ENCODE assay signal across 17 cellular contexts in the genomic region with DNA sequence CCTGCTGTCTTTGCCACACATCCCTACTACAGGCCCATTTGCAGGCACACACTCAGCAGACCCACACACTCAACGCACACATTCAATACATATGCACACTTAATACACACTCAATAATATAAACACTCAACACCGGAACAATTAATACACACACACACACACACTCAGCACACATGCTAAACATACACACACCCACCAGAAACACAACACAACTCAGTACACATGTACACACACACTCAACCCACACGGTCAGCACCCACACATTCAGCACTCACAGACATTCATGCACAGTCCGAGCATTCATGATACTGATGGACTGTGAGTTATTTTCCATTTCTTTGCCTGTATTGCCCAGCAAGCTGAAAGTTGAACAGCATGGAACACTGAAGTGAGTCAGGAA. TPM values are rescaled to one million over a fixed set of nuclear protein-coding genes. Genes with fewer than 3 reads are reported as not detected.
DNase-seq lines count a peak whose midpoint lies in the region; ATAC-seq and TF ChIP-seq lines count a peak whose summit lies in the region.
"Had no signal": no experiment of that assay in that cellular context is flagged by ENCODE, and none has a peak within 500 bp of the region (broad histone marks: within the 10 kb centered on the region; RNA-seq: fewer than 3 reads in every experiment).

No MANE protein-coding gene starts in this region.

- no peak overlapping the region for H3K9ac ChIP-seq in IMR-90 (ENCODE audit: low read depth, low read length)

- TF ChIP-seq CTCF in HEK293 (tag by site-specific recombination; IDR thresholded peaks at IDR 0.05) (no peak), IMR-90 (conservative IDR thresholded peaks at IDR 0.05; ENCODE audit: low read depth, low read length) (no peak), OCI-LY7 (conservative IDR thresholded peaks at IDR 0.05; ENCODE audit: low read length) (no peak), osteoblast (IDR thresholded peaks at IDR 0.05; ENCODE audit: extremely low read depth, low read depth, low read length) (no peak)

- H3K36me3 ChIP-seq in HEK293 (ENCODE audit: control insufficient read depth in 2 of 2, insufficient read depth in 1 of 2, low read length in 2 of 2) (no peaks in the 10 kb centered on the region), IMR-90 (ENCODE audit: control insufficient read depth, insufficient read depth, low read length) (no peaks in the 10 kb centered on the region), OCI-LY7 (ENCODE audit: insufficient read depth, low read length) (no peaks in the 10 kb centered on the region), osteoblast (ENCODE audit: insufficient read depth, low read length) (no peaks in the 10 kb centered on the region)

- no peak for TF ChIP-seq RAD21 in IMR-90 (IDR thresholded peaks at IDR 0.05; ENCODE audit: low read length)

- dilution Hi-C loops in IMR-90 (cut with HindIII; ENCODE audit: low sequenced_read_pairs, unreplicated experiment): no loop called here

- no peak overlapping the region for H2AK9ac ChIP-seq in IMR-90 (replicated peaks; ENCODE audit: low read depth, low read length, poor library complexity)

- H3K56ac ChIP-seq in IMR-90 (ENCODE audit: extremely low read depth, insufficient read depth, low read length): no peak overlapping the region

- H4K91ac ChIP-seq in IMR-90 (ENCODE audit: insufficient read depth, low read depth, low read length): no peak overlapping the region

- H3K79me2 ChIP-seq in OCI-LY7 (ENCODE audit: insufficient read depth, low read depth, low read length) (no peaks in the 10 kb centered on the region), osteoblast (ENCODE audit: insufficient read depth, low read length) (no peaks in the 10 kb centered on the region)

- ATAC-seq in IMR-90 (ENCODE audit: low read depth): no peak
- ATAC-seq: A549, GM23338, HCT116 had no signal

- no peak overlapping the region for H3K18ac ChIP-seq in IMR-90 (ENCODE audit: low read depth, low read length)

- H3K4me3 ChIP-seq in HEK293 (ENCODE audit: low read depth, low read length) (no peak overlapping the region), IMR-90 (ENCODE audit: insufficient read depth, low read depth, low read length) (no peak overlapping the region), OCI-LY7 (ENCODE audit: low read depth, low read length, poor library complexity, severe bottlenecking) (no peak overlapping the region), osteoblast (ENCODE audit: insufficient read depth, low read length) (no peak overlapping the region)
- H3K4me3 ChIP-seq: A549, GM23338 had no signal

- in situ Hi-C loops in IMR-90 (cut with MboI; ENCODE audit: low sequenced_read_pairs): no loop called here

- no peak overlapping the region for H2BK120ac ChIP-seq in IMR-90 (ENCODE audit: low read depth, low read length)

- H4K20me1 ChIP-seq in IMR-90 (ENCODE audit: insufficient read depth, low read length) (no peaks in the 10 kb centered on the region), OCI-LY7 (ENCODE audit: insufficient read depth, low read length) (no peaks in the 10 kb centered on the region), osteoblast (ENCODE audit: insufficient read depth, low read length) (no peaks in the 10 kb centered on the region)

- BruUV-seq in IMR-90 (replicated peaks; lab: Mats Ljungman, UMichigan) (no TSS peak), OCI-LY7 (replicated peaks; lab: Mats Ljungman, UMichigan) (no TSS peak)

- peak overlapping the region; percentile 73 for H2AK5ac ChIP-seq in IMR-90 (ENCODE audit: low read depth, low read length)

- peak overlapping the region; percentile 48; the same call in 1 of the 2 replicates for H3K23ac ChIP-seq in IMR-90 (ENCODE audit: low read depth, low read length)

- H3K79me1 ChIP-seq in IMR-90 (ENCODE audit: low read depth in 1 of 2, low read length in 2 of 2): no peaks in the 10 kb centered on the region

- POLR2A ChIA-PET in HEK293 (lab: Yijun Ruan, JAX): no interaction called here
- POLR2A ChIA-PET in IMR-90 (lab: Charles Lee; ENCODE audit: unreplicated experiment): no interaction called here
- POLR2A ChIA-PET in OCI-LY7 (lab: Charles Lee): interaction anchor here (0.7 to 1.4 kb wide), 4 partner anchors 16 to 367 kb away, joined by 3 to 4 read pairs (median 3); no protein-coding TSS in a partner anchor

- H4K5ac ChIP-seq in IMR-90 (ENCODE audit: low read depth, low read length): no peak overlapping the region

- H3K27me3 ChIP-seq in IMR-90 (ENCODE audit: control insufficient read depth, insufficient read depth, low read length) (no peaks in the 10 kb centered on the region), osteoblast (ENCODE audit: insufficient read depth, low read length) (no peaks in the 10 kb centered on the region)

- WGBS in IMR-90 (ENCODE audit: extremely low coverage in 2 of 2, insufficient read length in 1 of 2), 2 experiments: 75% methylated on average over 2 of the region's 4 CpGs; no CpG with 5 or more reads in 1 of the 2 experiments

- no peak overlapping the region for H3K4ac ChIP-seq in IMR-90 (ENCODE audit: low read depth, low read length)

- H3K4me2 ChIP-seq in IMR-90 (ENCODE audit: low read depth, low read length) (no peak overlapping the region), OCI-LY7 (ENCODE audit: low read length) (no peak overlapping the region), osteoblast (ENCODE audit: insufficient read depth, low read length) (no peak overlapping the region)
- H3K4me2 ChIP-seq: A549, GM23338 had no signal

- peaks cover 13% of the 10 kb centered on the region for H3K9me1 ChIP-seq in IMR-90 (ENCODE audit: insufficient read depth, low read length)

- H2AFZ ChIP-seq in IMR-90 (replicated peaks; ENCODE audit: low read length, poor library complexity): no peak overlapping the region
- H2AFZ ChIP-seq in OCI-LY7 (ENCODE audit: low read length): peak overlapping the region; percentile 75; the same call in 1 of the 2 replicates
- H2AFZ ChIP-seq in osteoblast (ENCODE audit: low read length): no peak overlapping the region

- intact Hi-C loops in IMR-90 (cut with micrococcal nuclease): no loop called here
- intact Hi-C loops in OCI-LY7 (cut with micrococcal nuclease; ENCODE audit: unreplicated experiment): no loop called here

- 0 out of 3 replicates have a peak overlapping the region, but pooled peaks have one; percentile 39 for H2BK15ac ChIP-seq in IMR-90 (ENCODE audit: low read depth, low read length)

- H3K14ac ChIP-seq in IMR-90 (replicated peaks; ENCODE audit: low read depth, low read length): no peak overlapping the region; the same call in 1 of the 2 replicates

- CTCF ChIA-PET in HEK293 (lab: Yijun Ruan, JAX): interaction anchor here (4.4 kb wide), 1 partner anchor 14 kb away, joined by 25 read pairs; no protein-coding TSS in a partner anchor
- CTCF ChIA-PET in IMR-90 (lab: Yijun Ruan, JAX): no interaction called here
- CTCF ChIA-PET in OCI-LY7 (lab: Charles Lee; ENCODE audit: unreplicated experiment): no interaction called here

- H3K27ac ChIP-seq in HEK293 (ENCODE audit: extremely low read depth, low read depth, low read length) (no peak overlapping the region), IMR-90 (ENCODE audit: insufficient read depth, low read length) (no peak overlapping the region), OCI-LY7 (ENCODE audit: low read depth, low read length, poor library complexity, severe bottlenecking) (no peak overlapping the region), osteoblast (ENCODE audit: low read depth, low read length) (peak overlapping the region; percentile 21)
- H3K27ac ChIP-seq: C4-2B had no signal

- H4K8ac ChIP-seq in IMR-90 (ENCODE audit: low read depth in 2 of 2, low read length in 2 of 2): no peak overlapping the region; a peak in 1 of 4 replicates

- H2BK20ac ChIP-seq in IMR-90 (ENCODE audit: low read depth, low read length): no peak overlapping the region

- H3K4me1 ChIP-seq in HEK293 (ENCODE audit: control insufficient read depth, insufficient read depth, low read length): peaks cover 7% of the 10 kb centered on the region; the same call in 1 of the 2 replicates
- H3K4me1 ChIP-seq in IMR-90 (ENCODE audit: control insufficient read depth, insufficient read depth, low read length): peaks cover 9% of the 10 kb centered on the region
- H3K4me1 ChIP-seq in OCI-LY7 (ENCODE audit: insufficient read depth, low read length, poor library complexity, severe bottlenecking): peaks cover 23% of the 10 kb centered on the region
- peaks cover 29% of the 10 kb centered on the region for H3K4me1 ChIP-seq in osteoblast (ENCODE audit: insufficient read depth, low read length)

- H3K9me3 ChIP-seq in HEK293 (ENCODE audit: control insufficient read depth, insufficient read depth, low read depth, low read length) (no peaks in the 10 kb centered on the region), IMR-90 (ENCODE audit: control insufficient read depth, insufficient read depth, low read length) (no peaks in the 10 kb centered on the region), OCI-LY7 (ENCODE audit: low read length) (no peaks in the 10 kb centered on the region), osteoblast (ENCODE audit: low read depth, low read length) (no peaks in the 10 kb centered on the region)
- H3K9me3 ChIP-seq: A549 had no signal

- no peak for TF ChIP-seq POLR2A in IMR-90 (IDR thresholded peaks at IDR 0.05; ENCODE audit: low read depth, low read length)

- DNase-seq in IMR-90: no peak
- no peak for DNase-seq in OCI-LY7 (ENCODE audit: low spot score)
- DNase-seq in osteoblast (ENCODE audit: insufficient read length, low spot score, missing footprints): no peak
- DNase-seq in activated CD8-positive, alpha-beta memory T cell treated with anti-CD3 and anti-CD28 coated beads for 24 hours: no peak
- no peak for DNase-seq in stimulated activated naive CD4-positive, alpha-beta T cell (lab: John Stamatoyannopoulos, UW)
- no peak for DNase-seq in activated T-cell treated with anti-CD3 and anti-CD28 coated beads, Interleukin-2, amount 50 U/mL, for 1 hour
- DNase-seq: AML-193; CD4-positive, alpha-beta T cell; DMS153; DMS79; GDM1; H7 had no signal

- no peaks in the 10 kb centered on the region for H3K9me2 ChIP-seq in OCI-LY7 (ENCODE audit: insufficient read depth, low read length)

- no peak overlapping the region for H2BK5ac ChIP-seq in IMR-90 (ENCODE audit: low read depth, low read length, poor library complexity, severe bottlenecking)

TF ChIP-seq in HEK293, 187 proteins besides CTCF, POLR2A, EP300 and RAD21 (continues in another document):
- no peak for TF ChIP-seq ZNF184 (tag by site-specific recombination; IDR thresholded peaks at IDR 0.05)
- TF ChIP-seq ZBTB21 (tag by site-specific recombination; IDR thresholded peaks at IDR 0.05): no peak

TF ChIP-seq in IMR-90, 13 proteins besides CTCF, POLR2A, EP300 and RAD21 (continues in another document):
- no peak for TF ChIP-seq MAFK (IDR thresholded peaks at IDR 0.05; ENCODE audit: low read depth, low read length)
- TF ChIP-seq FOS (IDR thresholded peaks at IDR 0.05; ENCODE audit: low read depth, low read length): no peak
- TF ChIP-seq CHD1 (IDR thresholded peaks at IDR 0.05; ENCODE audit: low read depth, low read length): no peak

RNA-seq across cellular contexts. Expression of gene SMNDC1, which starts 35.4 kb away (rescaled TPM):
- total RNA-seq in IMR-90 (2012; rRNA removed): 3.9 and 8.6 TPM in 2 replicates
- 12.2 and 15.1 TPM in 2 replicates for polyA plus RNA-seq in IMR-90 (2012; rRNA removed)
- polyA plus RNA-seq in IMR-90 (2012; cell fraction: cytosol; rRNA removed): 3.6 and 4.1 TPM in 2 replicates
- polyA plus RNA-seq in IMR-90 (2012; cell fraction: nucleus; rRNA removed; ENCODE audit: low replicate concordance): 3.3 and 15.7 TPM in 2 replicates
- total RNA-seq in OCI-LY7 (2014; rRNA removed; shearing (Covaris generic)): 8.1 and 10.0 TPM in 2 replicates
- total RNA-seq in OCI-LY7 (2022): 51.7 and 52.4 TPM in 2 replicates
- 6.9 and 10.3 TPM in 2 replicates for total RNA-seq in osteoblast
